ENCODE assay signal across 15 cellular contexts in the genomic region with DNA sequence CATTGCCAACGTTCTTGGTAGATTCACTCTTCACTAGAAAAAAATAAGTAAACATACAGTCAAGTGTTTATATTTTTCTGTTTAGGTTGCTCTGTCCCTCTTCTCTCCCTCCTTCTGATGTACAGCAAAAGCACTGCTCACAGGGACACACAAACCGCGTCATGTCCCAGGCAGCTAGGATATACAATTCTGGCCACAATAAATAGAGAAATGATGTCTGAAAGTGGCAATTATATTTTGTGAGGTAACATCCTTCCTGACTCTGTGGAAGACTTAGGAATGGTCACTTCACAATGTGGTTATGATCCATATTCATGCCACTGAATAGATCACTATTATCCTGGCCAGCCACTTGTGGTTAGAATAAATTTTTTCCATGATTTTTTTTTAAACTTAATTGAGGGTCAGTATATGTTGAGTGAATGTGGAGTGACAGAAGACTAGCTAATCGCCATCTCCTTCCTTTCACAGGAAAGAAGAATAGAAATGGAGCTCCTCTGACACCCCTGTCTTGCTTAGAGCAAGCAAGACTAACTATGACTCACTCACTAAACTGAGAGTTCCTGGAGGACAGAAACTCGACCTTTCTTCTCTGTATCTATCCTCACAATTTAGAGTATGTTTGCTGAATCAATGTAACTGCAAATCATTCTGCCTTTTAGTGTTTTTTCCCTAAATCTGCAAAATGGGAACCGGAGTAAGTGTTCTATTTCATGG. TPM values are rescaled to one million over a fixed set of nuclear protein-coding genes. Genes with fewer than 3 reads are reported as not detected.
DNase-seq lines count a peak whose midpoint lies in the region; ATAC-seq and TF ChIP-seq lines count a peak whose summit lies in the region.
"Had no signal": no experiment of that assay in that cellular context is flagged by ENCODE, and none has a peak within 500 bp of the region (broad histone marks: within the 10 kb centered on the region; RNA-seq: fewer than 3 reads in every experiment).

No MANE protein-coding gene starts in this region.

- peaks cover under 1% of the 10 kb centered on the region for H3K9me3 Mint-ChIP-seq in activated T-helper 17 cell treated with anti-CD3 and anti-CD28 coated beads, Interleukin-2, amount 50 U/mL, for 72 hours

- in situ Hi-C loops in GM13976 (cut with MboI; ENCODE audit: low sequenced_read_pairs, unreplicated experiment): no loop called here

- no peak overlapping the region for H3K27ac Mint-ChIP-seq in activated T-helper 17 cell treated with anti-CD3 and anti-CD28 coated beads, Interleukin-2, amount 50 U/mL, for 72 hours

- peaks cover 84% of the 10 kb centered on the region for H3K36me3 Mint-ChIP-seq in activated T-helper 17 cell treated with anti-CD3 and anti-CD28 coated beads, Interleukin-2, amount 50 U/mL, for 72 hours (ENCODE audit: low read depth)

- no peak overlapping the region for H3K4me3 Mint-ChIP-seq in activated T-helper 17 cell treated with anti-CD3 and anti-CD28 coated beads, Interleukin-2, amount 50 U/mL, for 72 hours

- H3K27me3 Mint-ChIP-seq in activated T-helper 17 cell treated with anti-CD3 and anti-CD28 coated beads, Interleukin-2, amount 50 U/mL, for 72 hours: no peaks in the 10 kb centered on the region

- no peaks in the 10 kb centered on the region for H3K4me1 Mint-ChIP-seq in activated T-helper 17 cell treated with anti-CD3 and anti-CD28 coated beads, Interleukin-2, amount 50 U/mL, for 72 hours

- peak; percentile 3 for DNase-seq in A172 (ENCODE audit: low spot score)
- peak; percentile 9 for DNase-seq in H4 (ENCODE audit: low spot score)
- peak; percentile 29 to 63 for DNase-seq in foreskin fibroblast
- no peak for DNase-seq in germinal center (ENCODE audit: low spot score)
- DNase-seq in SHP77 treated with DMSO at 0.1 percent for 48 hours (lab: John Stamatoyannopoulos, UW): no peak
- DNase-seq in effector CD8-positive, alpha-beta T cell (lab: John Stamatoyannopoulos, UW): no peak
- no peak for DNase-seq in GM13976 (ENCODE audit: low spot score)
- DNase-seq: activated T-cell treated with anti-CD3 and anti-CD28 coated beads for 4 hours; adrenal gland; effector CD4-positive, alpha-beta T cell; NCI-H1417; NCI-H748 treated with DMSO at 0.1 percent for 48 hours; stimulated activated CD4-positive, alpha-beta T cell treated with anti-CD3 and anti-CD28 coated beads, Interleukin-2, amount 100 ng/mL, for 48 hours; stimulated activated naive CD4-positive, alpha-beta T cell had no signal

- H3K4me3 ChIP-seq in foreskin fibroblast (ENCODE audit: low read depth in 1 of 2, low read length in 2 of 2): no peak overlapping the region
- H3K4me3 ChIP-seq: adrenal gland had no signal

- ATAC-seq in activated T-helper 17 cell treated with anti-CD3 and anti-CD28 coated beads, Interleukin-2, amount 50 U/mL, for 72 hours (replicated peaks): peak; percentile 55

- TF ChIP-seq CTCF in foreskin fibroblast (IDR thresholded peaks at IDR 0.05; ENCODE audit: low read depth, low read length): no peak
- no peak for TF ChIP-seq CTCF in GM13976 (IDR thresholded peaks at IDR 0.05; ENCODE audit: borderline replicate concordance, control extremely low read depth, extremely low read depth, insufficient read depth, missing control alignments)

RNA-seq across cellular contexts. Expression of gene ZNHIT6, which starts 54.0 kb away (rescaled TPM):
- total RNA-seq in A172 (2014; rRNA removed; shearing (Covaris generic)): 7.3 and 7.7 TPM in 2 replicates
- 7.0 and 8.4 TPM in 2 replicates for total RNA-seq in H4 (2014; rRNA removed; shearing (Covaris generic))
- 10 to 100 TPM in 1 of 2 donors, 1 to 10 TPM in 1; 9.3 to 19.5 TPM for total RNA-seq in activated T-helper 17 cell treated with anti-CD3 and anti-CD28 coated beads, Interleukin-2, amount 50 U/mL, for 72 hours

Comparison
In these comparisons a context has a peak if more than half of its experiments do, and no peak if none do; other contexts are left out.
1. DNase-seq: peak in A172 (single experiment), H4 (single experiment) and foreskin fibroblast (2 of 2); none in germinal center (single experiment), SHP77 treated with DMSO at 0.1 percent for 48 hours (single experiment), effector CD8-positive, alpha-beta T cell (single experiment) and GM13976 (single experiment).